1 cellular context compared by ENCODE assay signal in genomic region chr20:4056880-4057279, GRCh38.
TF ChIP-seq lines count a peak whose summit lies in the region.

No MANE protein-coding gene starts in this region.

TF ChIP-seq in IMR-90, 13 proteins besides CTCF, POLR2A, EP300 and RAD21 (continued from another document):
- TF ChIP-seq, protein P1, sequence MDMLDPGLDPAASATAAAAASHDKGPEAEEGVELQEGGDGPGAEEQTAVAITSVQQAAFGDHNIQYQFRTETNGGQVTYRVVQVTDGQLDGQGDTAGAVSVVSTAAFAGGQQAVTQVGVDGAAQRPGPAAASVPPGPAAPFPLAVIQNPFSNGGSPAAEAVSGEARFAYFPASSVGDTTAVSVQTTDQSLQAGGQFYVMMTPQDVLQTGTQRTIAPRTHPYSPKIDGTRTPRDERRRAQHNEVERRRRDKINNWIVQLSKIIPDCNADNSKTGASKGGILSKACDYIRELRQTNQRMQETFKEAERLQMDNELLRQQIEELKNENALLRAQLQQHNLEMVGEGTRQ (IDR thresholded peaks at IDR 0.05; ENCODE audit: low read depth, low read length) = no peak
- TF ChIP-seq RCOR1 (IDR thresholded peaks at IDR 0.05; ENCODE audit: insufficient replicate concordance, low read length) (no peak), NFE2L2 (IDR thresholded peaks at IDR 0.05; ENCODE audit: low read depth, low read length) (no peak), BHLHE40 (IDR thresholded peaks at IDR 0.05; ENCODE audit: low read depth, low read length) (no peak), MAFK (IDR thresholded peaks at IDR 0.05; ENCODE audit: low read depth, low read length) (no peak), RFX5 (IDR thresholded peaks at IDR 0.05; ENCODE audit: low read depth, low read length) (no peak), ELK1 (IDR thresholded peaks at IDR 0.05; ENCODE audit: borderline replicate concordance, low read depth, low read length) (no peak), CEBPB (IDR thresholded peaks at IDR 0.05; ENCODE audit: low read depth, low read length) (no peak), SMC3 (IDR thresholded peaks at IDR 0.05; ENCODE audit: low read depth, low read length) (no peak)
TF ChIP-seq in IMR-90: peak in this region for 0.
